18 cellular contexts compared by ENCODE assay signal in the genomic region with DNA sequence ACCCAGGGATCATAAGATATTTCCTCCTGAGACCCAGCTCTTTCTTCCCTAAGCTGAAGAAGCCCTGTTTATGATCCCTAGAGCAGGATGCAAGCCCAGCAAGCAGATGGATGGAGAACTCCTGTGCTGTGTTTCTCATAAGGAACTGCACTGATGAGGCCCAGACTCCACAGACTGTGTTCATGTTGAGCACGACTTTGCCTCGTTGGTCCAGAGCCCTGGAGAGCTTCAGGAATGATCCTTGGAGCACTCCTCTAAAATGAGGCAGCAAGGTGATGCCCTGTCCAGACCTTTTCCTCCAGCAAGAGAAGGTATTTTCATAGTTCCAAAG.
A peak's percentile ranks its signal among the peaks of the same experiment; 100 is the strongest.
DNase-seq lines count a peak whose midpoint lies in the region; ATAC-seq, FAIRE-seq and TF ChIP-seq lines count a peak whose summit lies in the region.
"Had no signal": no experiment of that assay in that cellular context is flagged by ENCODE, and none has a peak within 500 bp of the region (broad histone marks: within the 10 kb centered on the region; RNA-seq: fewer than 3 reads in every experiment).

No MANE protein-coding gene starts in this region.

- peaks cover 0 to 30% (median 11%) of the 10 kb centered on the region in 4 donors for H3K4me1 ChIP-seq in right lobe of liver
- peaks cover 0 to 16% (median 13%) of the 10 kb centered on the region in 4 donors for H3K4me1 ChIP-seq in tibial artery
- no peaks in the 10 kb centered on the region for H3K4me1 ChIP-seq in naive thymus-derived CD4-positive, alpha-beta T cell (ENCODE audit: control insufficient read depth in 2 of 2, insufficient read depth in 2 of 2, low read length in 2 of 2)

- WGBS in right lobe of liver (ENCODE audit: insufficient coverage, low coverage, low lambda C conversion rate, missing lambda C conversion rate) = no CpG with 5 or more reads among the region's 2 CpGs

- intact Hi-C loops in right lobe of liver (cut with DNase I) (no loop called here), tibial artery (cut with DNase I; ENCODE audit: low total_unique reads) (no loop called here)
- intact Hi-C loops in naive thymus-derived CD4-positive, alpha-beta T cell (cut with micrococcal nuclease) = no loop called here

- no peaks in the 10 kb centered on the region for H3K9me3 Mint-ChIP-seq in HFFc6
- H3K9me3 Mint-ChIP-seq in naive thymus-derived CD4-positive, alpha-beta T cell = peaks cover 0 to 1% (median 0%) of the 10 kb centered on the region in 11 donors
- H3K9me3 Mint-ChIP-seq: T-cell had no signal

- FAIRE-seq in bronchial epithelial cell (lab: Jason Lieb, UNC) = peak; percentile 18
- FAIRE-seq: kidney had no signal

- ATAC-seq in right lobe of liver = no peak
- ATAC-seq in naive thymus-derived CD4-positive, alpha-beta T cell = no peak
- ATAC-seq: T-cell had no signal

- TF ChIP-seq POLR2A in right lobe of liver (IDR thresholded peaks at IDR 0.05) = no peak

- peak overlapping the region; percentile 75 for H3K27ac Mint-ChIP-seq in HFFc6
- H3K27ac Mint-ChIP-seq in naive thymus-derived CD4-positive, alpha-beta T cell = no peak overlapping the region
- H3K27ac Mint-ChIP-seq: T-cell had no signal

- H3K27me3 Mint-ChIP-seq in HFFc6 (ENCODE audit: insufficient read depth) = peaks cover 9% of the 10 kb centered on the region
- H3K27me3 Mint-ChIP-seq in naive thymus-derived CD4-positive, alpha-beta T cell = peaks cover 0 to 21% (median 3%) of the 10 kb centered on the region in 5 donors

- CTCF ChIA-PET in naive thymus-derived CD4-positive, alpha-beta T cell (lab: Charles Lee) = no interaction called here

- H3K27me3 ChIP-seq in bronchial epithelial cell (ENCODE audit: control insufficient read depth, insufficient read depth, low read length) = no peaks in the 10 kb centered on the region
- no peaks in the 10 kb centered on the region for H3K27me3 ChIP-seq in right lobe of liver
- no peaks in the 10 kb centered on the region for H3K27me3 ChIP-seq in tibial artery
- no peaks in the 10 kb centered on the region for H3K27me3 ChIP-seq in naive thymus-derived CD4-positive, alpha-beta T cell (ENCODE audit: control insufficient read depth in 2 of 2, insufficient read depth in 2 of 2, low read length in 2 of 2)
- H3K27me3 ChIP-seq: testis had no signal

- H3K4me3 ChIP-seq in bronchial epithelial cell (ENCODE audit: low read depth, low read length) = no peak overlapping the region
- H3K4me3 ChIP-seq in right lobe of liver = peak overlapping the region; percentile 25 to 81 (median 71)
- H3K4me3 ChIP-seq in tibial artery = no peak overlapping the region
- H3K4me3 ChIP-seq in naive thymus-derived CD4-positive, alpha-beta T cell (ENCODE audit: low read length) = no peak overlapping the region
- H3K4me3 ChIP-seq: testis had no signal

- no peak for DNase-seq in HFFc6
- DNase-seq in bronchial epithelial cell (ENCODE audit: low read depth) = no peak
- no peak for DNase-seq in right lobe of liver
- no peak for DNase-seq in tibial artery
- DNase-seq in GM20000 (ENCODE audit: low spot score) = no peak
- no peak for DNase-seq in amygdala (lab: John Stamatoyannopoulos, UW)
- no peak for DNase-seq in NCI-H2029 treated with DMSO at 0.1 percent for 48 hours (lab: John Stamatoyannopoulos, UW)
- no peak for DNase-seq in naive thymus-derived CD4-positive, alpha-beta T cell
- DNase-seq: activated gamma-delta T cell treated with Interleukin-2 at 50 U/mL for 16 hours; DND-41; hypothalamus; kidney; NCI-H1105; NCI-H526 treated with DMSO at 0.1 percent for 48 hours; SHP77 treated with DMSO at 0.1 percent for 48 hours; stimulated activated CD4-positive, alpha-beta T cell treated with anti-CD3 and anti-CD28 coated beads, Interleukin-15, amount 100 ng/mL, for 24 hours; T-cell; testis had no signal

- no peak overlapping the region for H3K4me3 Mint-ChIP-seq in HFFc6
- H3K4me3 Mint-ChIP-seq in naive thymus-derived CD4-positive, alpha-beta T cell = no peak overlapping the region
- H3K4me3 Mint-ChIP-seq: T-cell had no signal

- H3K27ac ChIP-seq in right lobe of liver = peak overlapping the region in 2 of 3 donors; percentile 67 to 76
- peak overlapping the region; percentile 37 to 57 for H3K27ac ChIP-seq in tibial artery
- no peak overlapping the region for H3K27ac ChIP-seq in naive thymus-derived CD4-positive, alpha-beta T cell (ENCODE audit: low read depth, low read length)
- H3K27ac ChIP-seq: testis had no signal

- H3K36me3 Mint-ChIP-seq in HFFc6 (ENCODE audit: low read depth) = peaks cover 88% of the 10 kb centered on the region
- no peaks in the 10 kb centered on the region for H3K36me3 Mint-ChIP-seq in naive thymus-derived CD4-positive, alpha-beta T cell
- H3K36me3 Mint-ChIP-seq: T-cell had no signal

- H3K36me3 ChIP-seq in bronchial epithelial cell (ENCODE audit: control insufficient read depth, insufficient read depth, low read length) (no peaks in the 10 kb centered on the region), right lobe of liver (peaks cover 0 to 4% (median 0%) of the 10 kb centered on the region in 4 donors), tibial artery (peaks cover 0 to 6% (median 0%) of the 10 kb centered on the region in 3 donors)
- no peaks in the 10 kb centered on the region for H3K36me3 ChIP-seq in naive thymus-derived CD4-positive, alpha-beta T cell (ENCODE audit: control insufficient read depth in 2 of 3, insufficient read depth in 3 of 3, low read length in 3 of 3)

- no peaks in the 10 kb centered on the region for H3K9me3 ChIP-seq in right lobe of liver
- no peaks in the 10 kb centered on the region for H3K9me3 ChIP-seq in tibial artery
- H3K9me3 ChIP-seq in naive thymus-derived CD4-positive, alpha-beta T cell (ENCODE audit: control insufficient read depth in 2 of 3, low read length in 3 of 3) = no peaks in the 10 kb centered on the region
- H3K9me3 ChIP-seq: testis had no signal

- POLR2A ChIA-PET in naive thymus-derived CD4-positive, alpha-beta T cell (lab: Charles Lee) = no interaction called here

- TF ChIP-seq CTCF in HFFc6 (IDR thresholded peaks at IDR 0.05) = no peak
- no peak for TF ChIP-seq CTCF in bronchial epithelial cell (IDR thresholded peaks at IDR 0.05; ENCODE audit: insufficient read depth, low read length, severe bottlenecking)
- no peak for TF ChIP-seq CTCF in right lobe of liver (IDR thresholded peaks at IDR 0.05)
- TF ChIP-seq CTCF in tibial artery (IDR thresholded peaks at IDR 0.05) = no peak
- TF ChIP-seq CTCF in GM20000 (IDR thresholded peaks at IDR 0.05; ENCODE audit: extremely low read depth, missing control alignments) = no peak

- H3K4me1 Mint-ChIP-seq in HFFc6 (ENCODE audit: low read depth) = peaks cover 47% of the 10 kb centered on the region
- no peaks in the 10 kb centered on the region for H3K4me1 Mint-ChIP-seq in naive thymus-derived CD4-positive, alpha-beta T cell
- H3K4me1 Mint-ChIP-seq: T-cell had no signal

Comparison
In these comparisons a context has a peak if more than half of its experiments do, and no peak if none do; other contexts are left out.
1. H3K4me3 ChIP-seq: peak in right lobe of liver (3 of 3); none in bronchial epithelial cell (single experiment), tibial artery (0 of 2) and naive thymus-derived CD4-positive, alpha-beta T cell (single experiment).